1 cellular context compared by ENCODE assay signal in the genomic region with DNA sequence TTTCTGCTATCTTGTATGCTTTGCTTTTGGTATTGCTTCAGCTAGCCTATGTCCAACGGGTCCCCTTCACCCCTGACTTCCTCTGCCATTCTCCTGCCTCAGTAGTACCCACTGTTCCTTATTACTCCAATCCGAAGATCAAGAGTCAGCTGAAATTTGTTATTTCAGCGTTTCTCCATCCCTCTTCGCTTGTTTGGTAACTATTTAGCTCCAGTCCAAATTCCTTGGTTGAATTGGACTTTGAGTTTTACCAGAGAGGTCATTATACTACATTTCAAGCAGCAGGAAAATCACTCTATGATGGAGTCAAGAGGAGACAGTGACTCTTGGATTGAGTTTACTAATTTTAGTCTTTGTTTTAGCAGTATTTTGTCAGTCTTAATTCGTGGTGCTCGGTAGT.
A peak's percentile ranks its signal among the peaks of the same experiment; 100 is the strongest.
TF ChIP-seq lines count a peak whose summit lies in the region.

No MANE protein-coding gene starts in this region.

TF ChIP-seq in HepG2, 621 proteins besides CTCF, POLR2A, EP300 and RAD21 (continued from another document):
- TF ChIP-seq PAXIP1 (CRISPR knock-in tag; conservative IDR thresholded peaks at IDR 0.05), result peak; percentile 43; the same call in 1 of the 2 replicates
- TF ChIP-seq LCORL (IDR thresholded peaks at IDR 0.05), result 0 out of 2 replicates have a peak, but pooled peaks have one; percentile 22
- no peak for TF ChIP-seq LCORL (CRISPR knock-in tag; IDR thresholded peaks at IDR 0.05)
